6 cellular contexts compared by ENCODE assay signal in the genomic region with DNA sequence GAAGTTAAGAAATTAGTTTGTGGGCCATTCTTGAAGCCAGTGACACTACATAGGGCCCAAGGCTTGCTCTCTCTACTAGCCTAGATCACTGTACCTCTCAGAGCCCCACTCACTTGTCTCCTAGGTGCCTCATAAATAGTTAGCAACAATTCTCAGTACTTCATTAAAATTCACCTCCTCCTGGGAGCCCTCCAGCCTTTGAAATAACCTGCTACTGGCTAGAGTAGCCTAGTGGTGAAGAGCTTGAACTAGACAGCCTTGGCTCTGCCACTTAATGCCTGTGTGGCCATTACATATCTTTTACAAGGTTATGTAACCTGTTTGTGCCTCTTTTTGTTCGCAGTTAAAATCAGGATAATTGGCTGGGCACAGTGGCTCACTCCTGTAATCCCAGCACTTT.
"Had no signal": no experiment of that assay in that cellular context is flagged by ENCODE, and none has a peak within 500 bp of the region (broad histone marks: within the 10 kb centered on the region; RNA-seq: fewer than 3 reads in every experiment).

No MANE protein-coding gene starts in this region.

- DNase-seq: GM23248, H9, HCEC 1CT, IMR-90, KG1 had no signal

- H3K9ac ChIP-seq: GM23248 had no signal

- H3K27ac ChIP-seq: GM23248 had no signal

- H3K4me3 ChIP-seq: GM23248, K562 had no signal

- H2AFZ ChIP-seq: GM23248 had no signal

- ATAC-seq: K562 had no signal

- H3K4me3 Mint-ChIP-seq: H9 had no signal
